In the genomic region with DNA sequence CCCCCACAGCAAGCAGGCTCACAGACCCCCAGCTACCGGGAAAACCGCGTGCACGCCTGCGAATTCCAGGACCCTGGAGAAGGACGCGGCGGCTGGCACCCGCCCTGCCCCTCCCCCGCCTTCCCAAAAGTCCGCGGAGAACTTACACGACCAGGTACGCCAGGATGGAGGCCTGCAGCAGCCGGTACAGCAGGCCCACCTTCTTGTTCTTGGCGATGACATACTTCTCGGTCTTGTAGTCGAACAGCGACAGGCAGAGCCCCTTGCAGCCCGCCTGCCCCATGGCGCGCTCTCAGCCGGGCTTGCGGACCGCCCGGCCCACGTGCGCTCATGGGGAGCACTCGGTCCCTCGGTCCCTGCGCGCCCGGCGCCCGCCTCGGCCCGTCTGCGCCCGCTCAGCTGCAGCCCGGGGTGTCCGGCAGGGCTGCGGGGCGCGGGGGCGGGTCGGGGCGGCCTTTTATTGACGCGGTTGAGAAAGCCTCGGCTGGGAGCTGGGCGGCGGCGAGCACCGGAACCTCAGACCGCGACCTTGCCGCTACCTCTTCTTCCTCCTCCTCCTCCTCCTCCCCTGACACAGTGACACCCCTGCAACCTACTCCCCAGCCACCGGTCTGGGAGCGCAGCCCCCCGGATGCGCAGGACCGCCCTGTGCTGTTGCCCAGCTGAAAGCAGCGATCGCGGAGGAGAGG, we compare ENCODE assay signal across 1 cellular context.
TF ChIP-seq lines count a peak whose summit lies in the region.

A gene with protein sequence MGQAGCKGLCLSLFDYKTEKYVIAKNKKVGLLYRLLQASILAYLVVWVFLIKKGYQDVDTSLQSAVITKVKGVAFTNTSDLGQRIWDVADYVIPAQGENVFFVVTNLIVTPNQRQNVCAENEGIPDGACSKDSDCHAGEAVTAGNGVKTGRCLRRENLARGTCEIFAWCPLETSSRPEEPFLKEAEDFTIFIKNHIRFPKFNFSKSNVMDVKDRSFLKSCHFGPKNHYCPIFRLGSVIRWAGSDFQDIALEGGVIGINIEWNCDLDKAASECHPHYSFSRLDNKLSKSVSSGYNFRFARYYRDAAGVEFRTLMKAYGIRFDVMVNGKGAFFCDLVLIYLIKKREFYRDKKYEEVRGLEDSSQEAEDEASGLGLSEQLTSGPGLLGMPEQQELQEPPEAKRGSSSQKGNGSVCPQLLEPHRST (minus strand): TSS at position 433 of the 689 bp plus-strand sequence. CDS start 150 bp downstream, at position 283.

TF ChIP-seq in GM23338, 12 proteins besides CTCF, POLR2A, EP300 and RAD21:
- TF ChIP-seq, protein P1, sequence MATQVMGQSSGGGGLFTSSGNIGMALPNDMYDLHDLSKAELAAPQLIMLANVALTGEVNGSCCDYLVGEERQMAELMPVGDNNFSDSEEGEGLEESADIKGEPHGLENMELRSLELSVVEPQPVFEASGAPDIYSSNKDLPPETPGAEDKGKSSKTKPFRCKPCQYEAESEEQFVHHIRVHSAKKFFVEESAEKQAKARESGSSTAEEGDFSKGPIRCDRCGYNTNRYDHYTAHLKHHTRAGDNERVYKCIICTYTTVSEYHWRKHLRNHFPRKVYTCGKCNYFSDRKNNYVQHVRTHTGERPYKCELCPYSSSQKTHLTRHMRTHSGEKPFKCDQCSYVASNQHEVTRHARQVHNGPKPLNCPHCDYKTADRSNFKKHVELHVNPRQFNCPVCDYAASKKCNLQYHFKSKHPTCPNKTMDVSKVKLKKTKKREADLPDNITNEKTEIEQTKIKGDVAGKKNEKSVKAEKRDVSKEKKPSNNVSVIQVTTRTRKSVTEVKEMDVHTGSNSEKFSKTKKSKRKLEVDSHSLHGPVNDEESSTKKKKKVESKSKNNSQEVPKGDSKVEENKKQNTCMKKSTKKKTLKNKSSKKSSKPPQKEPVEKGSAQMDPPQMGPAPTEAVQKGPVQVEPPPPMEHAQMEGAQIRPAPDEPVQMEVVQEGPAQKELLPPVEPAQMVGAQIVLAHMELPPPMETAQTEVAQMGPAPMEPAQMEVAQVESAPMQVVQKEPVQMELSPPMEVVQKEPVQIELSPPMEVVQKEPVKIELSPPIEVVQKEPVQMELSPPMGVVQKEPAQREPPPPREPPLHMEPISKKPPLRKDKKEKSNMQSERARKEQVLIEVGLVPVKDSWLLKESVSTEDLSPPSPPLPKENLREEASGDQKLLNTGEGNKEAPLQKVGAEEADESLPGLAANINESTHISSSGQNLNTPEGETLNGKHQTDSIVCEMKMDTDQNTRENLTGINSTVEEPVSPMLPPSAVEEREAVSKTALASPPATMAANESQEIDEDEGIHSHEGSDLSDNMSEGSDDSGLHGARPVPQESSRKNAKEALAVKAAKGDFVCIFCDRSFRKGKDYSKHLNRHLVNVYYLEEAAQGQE (IDR thresholded peaks at IDR 0.05; ENCODE audit: unreplicated experiment) = peak; percentile 73
- TF ChIP-seq EZH2phosphoT487 (IDR thresholded peaks at IDR 0.05; ENCODE audit: unreplicated experiment) (no peak), EZH2 (IDR thresholded peaks at IDR 0.05; ENCODE audit: low read depth, unreplicated experiment) (peak; percentile 44)
TF ChIP-seq in GM23338: peak in this region for 2.
